8 cellular contexts compared by ENCODE assay signal in genomic region chr6:142474446-142475289, GRCh38.
DNase-seq lines count a peak whose midpoint lies in the region; ATAC-seq, FAIRE-seq and TF ChIP-seq lines count a peak whose summit lies in the region.

No MANE protein-coding gene starts in this region.

- no peaks in the 10 kb centered on the region for H3K9me3 ChIP-seq in CD4-positive, alpha-beta memory T cell (ENCODE audit: control insufficient read depth in 1 of 2, low read length in 2 of 2)
- no peaks in the 10 kb centered on the region for H3K9me3 ChIP-seq in Peyer's patch
- no peaks in the 10 kb centered on the region for H3K9me3 ChIP-seq in aorta (ENCODE audit: control insufficient read depth, low read length)

- H3K27ac ChIP-seq in CD4-positive, alpha-beta memory T cell (ENCODE audit: low read depth, low read length), result no peak overlapping the region
- H3K27ac ChIP-seq in Peyer's patch (no peak overlapping the region), aorta (ENCODE audit: low read depth in 1 of 2, low read length in 2 of 2) (no peak overlapping the region)

- POLR2A ChIA-PET in CD4-positive, alpha-beta memory T cell (lab: Charles Lee; ENCODE audit: partially characterized antibody), result interaction anchor here (0.6 kb wide), 1 partner anchor 952 kb away, joined by 3 read pairs; no protein-coding TSS in a partner anchor

- intact Hi-C loops in CD4-positive, alpha-beta memory T cell (cut with micrococcal nuclease), result loop anchor here (1.0 to 5.0 kb wide), 5 partner anchors 92 to 953 kb away; partner anchors contain the start of genes NMBR and VTA1
- intact Hi-C loops in aorta (cut with DNase I), result loop anchor here (5.0 to 10.0 kb wide), 5 partner anchors 63 to 960 kb away; no protein-coding TSS in a partner anchor

- DNase-seq in CD4-positive, alpha-beta memory T cell, result peak in 4 of 5 donors; percentile 33 to 42 (median 40)
- DNase-seq in Jurkat, Clone E6-1 (ENCODE audit: low read depth, low spot score), result peak; percentile 49
- peak in 2 of 3 donors; percentile 47 for DNase-seq in Peyer's patch
- peak; percentile 72 for DNase-seq in myocyte (ENCODE audit: low read depth)
- DNase-seq in aorta, result no peak

- H3K9me3 Mint-ChIP-seq in CD4-positive, alpha-beta memory T cell, result peaks cover 0 to 2% (median 0%) of the 10 kb centered on the region in 8 donors

- WGBS in aorta, 2 donors, result 3 to 4% methylated on average over 13 of the region's 13 CpGs

- no peak overlapping the region for H3K27ac Mint-ChIP-seq in CD4-positive, alpha-beta memory T cell

- peak; percentile 31 to 88 (median 82) for TF ChIP-seq CTCF in Peyer's patch (IDR thresholded peaks at IDR 0.05)

- H3K4me1 ChIP-seq in CD4-positive, alpha-beta memory T cell (ENCODE audit: insufficient read depth, low read length), result no peaks in the 10 kb centered on the region
- peaks cover 0 to 4% (median 0%) of the 10 kb centered on the region in 4 donors for H3K4me1 ChIP-seq in Peyer's patch
- H3K4me1 ChIP-seq in aorta (ENCODE audit: control insufficient read depth in 1 of 2, insufficient read depth in 2 of 2, low read length in 2 of 2), result no peaks in the 10 kb centered on the region

- peaks cover 0 to under 1% of the 10 kb centered on the region in 2 donors for H3K27me3 Mint-ChIP-seq in CD4-positive, alpha-beta memory T cell

- H3K36me3 ChIP-seq in CD4-positive, alpha-beta memory T cell (ENCODE audit: insufficient read depth, low read length), result no peaks in the 10 kb centered on the region
- H3K36me3 ChIP-seq in Peyer's patch (no peaks in the 10 kb centered on the region), aorta (ENCODE audit: control insufficient read depth in 1 of 2, insufficient read depth in 2 of 2, low read length in 1 of 2) (no peaks in the 10 kb centered on the region)

- CTCF ChIA-PET in CD4-positive, alpha-beta memory T cell (lab: Charles Lee; ENCODE audit: partially characterized antibody), result interaction anchor here (0.6 to 3.4 kb wide), 34 partner anchors 9 to 1540 kb away, joined by 3 to 47 read pairs (median 4); partner anchors contain the start of gene FUCA2

- peak; percentile 87 for FAIRE-seq in endometrium (lab: Jason Lieb, UNC)

- H3K36me3 Mint-ChIP-seq in CD4-positive, alpha-beta memory T cell, result no peaks in the 10 kb centered on the region

- H3K27me3 ChIP-seq in CD4-positive, alpha-beta memory T cell (ENCODE audit: insufficient read depth, low read length), result no peaks in the 10 kb centered on the region
- no peaks in the 10 kb centered on the region for H3K27me3 ChIP-seq in Peyer's patch
- H3K27me3 ChIP-seq in aorta (ENCODE audit: control insufficient read depth in 1 of 2, insufficient read depth in 2 of 2, low read length in 1 of 2), result no peaks in the 10 kb centered on the region

- H3K4me1 Mint-ChIP-seq in CD4-positive, alpha-beta memory T cell, result peaks cover 0 to 5% (median 2%) of the 10 kb centered on the region in 4 donors

- H3K4me3 Mint-ChIP-seq in CD4-positive, alpha-beta memory T cell, result no peak overlapping the region

- no peak overlapping the region for H3K4me3 ChIP-seq in CD4-positive, alpha-beta memory T cell (ENCODE audit: low read length in 2 of 2)
- no peak overlapping the region for H3K4me3 ChIP-seq in Jurkat, Clone E6-1 (ENCODE audit: low read length)
- no peak overlapping the region for H3K4me3 ChIP-seq in Peyer's patch
- H3K4me3 ChIP-seq in aorta (ENCODE audit: low read length in 2 of 2), result no peak overlapping the region

- no peak for TF ChIP-seq POLR2A in Peyer's patch (IDR thresholded peaks at IDR 0.05)

- ATAC-seq in GM18870 (IDR thresholded peaks at IDR 0.05; ENCODE audit: unreplicated experiment) (peak; percentile 70), aorta (ENCODE audit: low FRiP score) (no peak), HG03469 (IDR thresholded peaks at IDR 0.05; ENCODE audit: unreplicated experiment) (no peak)

Comparison
In these comparisons a context has a peak if more than half of its experiments do, and no peak if none do; other contexts are left out.
1. DNase-seq: peak in CD4-positive, alpha-beta memory T cell (4 of 5), Jurkat, Clone E6-1 (single experiment), Peyer's patch (2 of 3) and myocyte (single experiment); none in aorta (0 of 2).